ENCODE assay signal across 18 cellular contexts in the genomic region with DNA sequence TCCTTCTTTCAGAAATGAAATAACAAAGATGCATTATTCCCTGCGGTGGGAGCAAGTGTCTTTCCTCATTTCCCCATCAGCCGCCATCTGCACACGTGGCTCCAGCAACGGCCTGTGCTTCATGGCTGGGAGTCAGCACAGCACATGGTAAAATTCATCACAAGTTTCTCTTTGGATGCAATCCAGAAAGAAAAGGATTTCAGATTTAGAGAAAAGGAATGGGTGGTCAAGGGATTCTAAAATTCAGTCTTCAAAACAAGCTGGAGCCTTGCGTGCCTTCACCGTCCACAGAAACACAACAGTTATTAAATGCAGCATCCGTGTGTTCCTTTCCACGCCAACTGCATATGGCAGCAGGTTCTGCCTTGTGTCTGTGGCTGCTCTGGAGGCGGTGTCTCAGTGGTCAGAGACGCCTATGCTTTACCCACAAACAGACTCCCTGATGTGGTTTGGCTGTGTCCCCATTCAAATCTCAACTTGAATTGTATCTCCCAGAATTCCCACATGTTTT.
DNase-seq lines count a peak whose midpoint lies in the region; ATAC-seq, FAIRE-seq and TF ChIP-seq lines count a peak whose summit lies in the region.
"Had no signal": no experiment of that assay in that cellular context is flagged by ENCODE, and none has a peak within 500 bp of the region (broad histone marks: within the 10 kb centered on the region; RNA-seq: fewer than 3 reads in every experiment).

No MANE protein-coding gene starts in this region.

- CTCF ChIA-PET in activated CD8-positive, alpha-beta memory T cell treated with anti-CD3 and anti-CD28 coated beads, Interleukin-2, amount 10 ng/mL, durations not matched to agents 7 days and 5 days (lab: Charles Lee): no interaction called here

- H3K36me3 ChIP-seq in esophagus muscularis mucosa: no peaks in the 10 kb centered on the region
- H3K36me3 ChIP-seq in left lung: no peaks in the 10 kb centered on the region
- H3K36me3 ChIP-seq: prostate gland had no signal

- TF ChIP-seq EP300 in esophagus muscularis mucosa (IDR thresholded peaks at IDR 0.05): no peak

- intact Hi-C loops in esophagus muscularis mucosa (cut with DNase I): no loop called here
- intact Hi-C loops in left lung (cut with DNase I): no loop called here

- peaks cover 2% of the 10 kb centered on the region for H3K27me3 Mint-ChIP-seq in activated CD8-positive, alpha-beta memory T cell treated with anti-CD3 and anti-CD28 coated beads, Interleukin-2, amount 10 ng/mL, durations not matched to agents 7 days and 5 days
- H3K27me3 Mint-ChIP-seq: activated B cell treated with CpG ODN at 0.5 μM for 24 hours had no signal

- TF ChIP-seq POLR2A in esophagus muscularis mucosa (IDR thresholded peaks at IDR 0.05; ENCODE audit: low read depth) (no peak), GM12892 (IDR thresholded peaks at IDR 0.05; ENCODE audit: low read depth, low read length) (no peak)

- H3K9me3 Mint-ChIP-seq in activated CD8-positive, alpha-beta memory T cell treated with anti-CD3 and anti-CD28 coated beads, Interleukin-2, amount 10 ng/mL, durations not matched to agents 7 days and 5 days (ENCODE audit: low read depth): no peaks in the 10 kb centered on the region

- no peaks in the 10 kb centered on the region for H3K36me3 Mint-ChIP-seq in activated CD8-positive, alpha-beta memory T cell treated with anti-CD3 and anti-CD28 coated beads, Interleukin-2, amount 10 ng/mL, durations not matched to agents 7 days and 5 days
- H3K36me3 Mint-ChIP-seq: CD8-positive, alpha-beta T cell had no signal

- no peak for FAIRE-seq in GM12892 (lab: Jason Lieb, UNC)
- FAIRE-seq: G401.6 had no signal

- H3K27me3 ChIP-seq in esophagus muscularis mucosa (no peaks in the 10 kb centered on the region), left lung (no peaks in the 10 kb centered on the region)

- TF ChIP-seq CTCF in esophagus muscularis mucosa (IDR thresholded peaks at IDR 0.05): no peak
- TF ChIP-seq CTCF in left lung (IDR thresholded peaks at IDR 0.05): no peak

- H3K4me3 ChIP-seq in esophagus muscularis mucosa (no peak overlapping the region), left lung (no peak overlapping the region)
- H3K4me3 ChIP-seq: prostate gland had no signal

- no peak overlapping the region for H3K27ac Mint-ChIP-seq in activated CD8-positive, alpha-beta memory T cell treated with anti-CD3 and anti-CD28 coated beads, Interleukin-2, amount 10 ng/mL, durations not matched to agents 7 days and 5 days
- H3K27ac Mint-ChIP-seq: activated B cell treated with CpG ODN at 0.5 μM for 24 hours; activated naive CD4-positive, alpha-beta T cell treated with anti-CD3 and anti-CD28 coated beads for 36 hours; CD8-positive, alpha-beta T cell had no signal

- no peaks in the 10 kb centered on the region for H3K4me1 Mint-ChIP-seq in activated CD8-positive, alpha-beta memory T cell treated with anti-CD3 and anti-CD28 coated beads, Interleukin-2, amount 10 ng/mL, durations not matched to agents 7 days and 5 days
- H3K4me1 Mint-ChIP-seq: activated B cell treated with CpG ODN at 0.5 μM for 24 hours had no signal

- H3K9me3 ChIP-seq in esophagus muscularis mucosa (peaks cover 0 to 18% (median 4%) of the 10 kb centered on the region in 4 donors), left lung (peaks cover 0 to 19% of the 10 kb centered on the region in 2 donors)
- H3K9me3 ChIP-seq: prostate gland had no signal

- H3K27ac ChIP-seq in esophagus muscularis mucosa (replicated peaks in 1 of 4): peak overlapping the region; percentile 1 to 49 (median 39)
- H3K27ac ChIP-seq in left lung: peak overlapping the region in 1 of 2 donors; percentile 69
- H3K27ac ChIP-seq: 22Rv1, prostate gland had no signal

- DNase-seq in activated CD8-positive, alpha-beta memory T cell treated with anti-CD3 and anti-CD28 coated beads, Interleukin-2, amount 10 ng/mL, durations not matched to agents 7 days and 5 days: peak; percentile 31
- no peak for DNase-seq in activated CD8-positive, alpha-beta memory T cell treated with anti-CD3 and anti-CD28 coated beads, Interleukin-2, amount 50 U/mL, for 48 hours
- DNase-seq in esophagus muscularis mucosa (ENCODE audit: extremely low spot score): peak; percentile 84
- DNase-seq in left lung: no peak
- DNase-seq in ureter (ENCODE audit: low spot score): peak; percentile 34
- no peak for DNase-seq in activated CD4-positive, alpha-beta T cell treated with anti-CD3 and anti-CD28 coated beads for 1 hour
- no peak for DNase-seq in GM12892 (ENCODE audit: insufficient read length)
- DNase-seq in DMS153 treated with DMSO at 0.1 percent for 48 hours (lab: John Stamatoyannopoulos, UW; ENCODE audit: unreplicated experiment): no peak
- DNase-seq: activated B cell treated with CpG ODN at 0.5 μM for 24 hours; activated naive CD4-positive, alpha-beta T cell treated with anti-CD3 and anti-CD28 coated beads for 36 hours; KG1; NCI-H146; NCI-H446 had no signal

- 64% methylated on average over 9 of the region's 10 CpGs for WGBS in esophagus muscularis mucosa

- peaks cover 0 to 38% (median 35%) of the 10 kb centered on the region in 4 donors for H3K4me1 ChIP-seq in esophagus muscularis mucosa
- H3K4me1 ChIP-seq in left lung: no peaks in the 10 kb centered on the region
- H3K4me1 ChIP-seq: prostate gland had no signal

- ATAC-seq in activated CD8-positive, alpha-beta memory T cell treated with anti-CD3 and anti-CD28 coated beads, Interleukin-2, amount 10 ng/mL, durations not matched to agents 7 days and 5 days: no peak
- ATAC-seq in left lung: peak; percentile 58
- ATAC-seq: CD8-positive, alpha-beta T cell; HCT116 had no signal

- H3K4me3 Mint-ChIP-seq in activated CD8-positive, alpha-beta memory T cell treated with anti-CD3 and anti-CD28 coated beads, Interleukin-2, amount 10 ng/mL, durations not matched to agents 7 days and 5 days: no peak overlapping the region
- H3K4me3 Mint-ChIP-seq: activated B cell treated with CpG ODN at 0.5 μM for 24 hours; activated naive CD4-positive, alpha-beta T cell treated with anti-CD3 and anti-CD28 coated beads for 36 hours; CD8-positive, alpha-beta T cell had no signal

Comparison
In these comparisons a context has a peak if more than half of its experiments do, and no peak if none do; other contexts are left out.
1. DNase-seq: peak in activated CD8-positive, alpha-beta memory T cell treated with anti-CD3 and anti-CD28 coated beads, Interleukin-2, amount 10 ng/mL, durations not matched to agents 7 days and 5 days (single experiment), esophagus muscularis mucosa (single experiment) and ureter (single experiment); none in activated CD8-positive, alpha-beta memory T cell treated with anti-CD3 and anti-CD28 coated beads, Interleukin-2, amount 50 U/mL, for 48 hours (single experiment), left lung (0 of 2), activated CD4-positive, alpha-beta T cell treated with anti-CD3 and anti-CD28 coated beads for 1 hour (single experiment), GM12892 (single experiment) and DMS153 treated with DMSO at 0.1 percent for 48 hours (single experiment).